Comparison of ENCODE assay signal across 3 cellular contexts in the genomic region with DNA sequence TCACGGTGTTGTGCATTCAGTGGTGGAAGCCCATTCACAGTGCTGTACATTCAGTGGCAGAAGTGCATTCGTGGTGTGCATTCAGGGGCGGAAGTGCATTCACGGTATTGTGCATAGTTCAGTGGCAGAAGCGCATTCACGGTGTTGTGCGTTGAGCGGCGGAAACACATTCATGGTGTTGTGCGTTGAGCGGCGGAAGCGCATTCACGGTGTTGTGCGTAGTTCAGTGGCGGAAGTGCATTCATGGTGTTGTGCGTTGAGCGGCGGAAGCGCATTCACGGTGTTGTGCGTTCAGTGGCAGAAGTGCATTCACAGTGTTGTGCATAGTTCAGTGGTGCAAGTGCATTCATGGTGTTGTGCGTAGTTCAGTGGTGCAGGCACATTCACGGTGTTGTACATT.
TF ChIP-seq lines count a peak whose summit lies in the region.

No MANE protein-coding gene starts in this region.

TF ChIP-seq in GM12891, 5 proteins besides CTCF, POLR2A, EP300 and RAD21 (continued from another document):
- TF ChIP-seq POLR2AphosphoS5 (IDR thresholded peaks at IDR 0.05; ENCODE audit: low read depth, low read length), result no peak

TF ChIP-seq in WTC11, 78 proteins besides CTCF, POLR2A, EP300 and RAD21:
- TF ChIP-seq, protein P1, sequence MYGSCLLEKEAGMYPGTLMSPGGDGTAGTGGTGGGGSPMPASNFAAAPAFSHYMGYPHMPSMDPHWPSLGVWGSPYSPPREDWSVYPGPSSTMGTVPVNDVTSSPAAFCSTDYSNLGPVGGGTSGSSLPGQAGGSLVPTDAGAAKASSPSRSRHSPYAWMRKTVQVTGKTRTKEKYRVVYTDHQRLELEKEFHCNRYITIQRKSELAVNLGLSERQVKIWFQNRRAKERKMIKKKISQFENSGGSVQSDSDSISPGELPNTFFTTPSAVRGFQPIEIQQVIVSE (CRISPR knock-in tag; IDR thresholded peaks at IDR 0.05; ENCODE audit: borderline replicate concordance), result no peak
- TF ChIP-seq ZNF263 (CRISPR knock-in tag; IDR thresholded peaks at IDR 0.05; ENCODE audit: low read depth) (no peak), SMAD3 (CRISPR knock-in tag; IDR thresholded peaks at IDR 0.05; ENCODE audit: borderline replicate concordance) (no peak), ZBTB21 (CRISPR knock-in tag; IDR thresholded peaks at IDR 0.05; ENCODE audit: borderline replicate concordance) (no peak)
- TF ChIP-seq, protein P2, sequence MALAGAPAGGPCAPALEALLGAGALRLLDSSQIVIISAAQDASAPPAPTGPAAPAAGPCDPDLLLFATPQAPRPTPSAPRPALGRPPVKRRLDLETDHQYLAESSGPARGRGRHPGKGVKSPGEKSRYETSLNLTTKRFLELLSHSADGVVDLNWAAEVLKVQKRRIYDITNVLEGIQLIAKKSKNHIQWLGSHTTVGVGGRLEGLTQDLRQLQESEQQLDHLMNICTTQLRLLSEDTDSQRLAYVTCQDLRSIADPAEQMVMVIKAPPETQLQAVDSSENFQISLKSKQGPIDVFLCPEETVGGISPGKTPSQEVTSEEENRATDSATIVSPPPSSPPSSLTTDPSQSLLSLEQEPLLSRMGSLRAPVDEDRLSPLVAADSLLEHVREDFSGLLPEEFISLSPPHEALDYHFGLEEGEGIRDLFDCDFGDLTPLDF (CRISPR knock-in tag; IDR thresholded peaks at IDR 0.05), result no peak
- TF ChIP-seq, protein P3, sequence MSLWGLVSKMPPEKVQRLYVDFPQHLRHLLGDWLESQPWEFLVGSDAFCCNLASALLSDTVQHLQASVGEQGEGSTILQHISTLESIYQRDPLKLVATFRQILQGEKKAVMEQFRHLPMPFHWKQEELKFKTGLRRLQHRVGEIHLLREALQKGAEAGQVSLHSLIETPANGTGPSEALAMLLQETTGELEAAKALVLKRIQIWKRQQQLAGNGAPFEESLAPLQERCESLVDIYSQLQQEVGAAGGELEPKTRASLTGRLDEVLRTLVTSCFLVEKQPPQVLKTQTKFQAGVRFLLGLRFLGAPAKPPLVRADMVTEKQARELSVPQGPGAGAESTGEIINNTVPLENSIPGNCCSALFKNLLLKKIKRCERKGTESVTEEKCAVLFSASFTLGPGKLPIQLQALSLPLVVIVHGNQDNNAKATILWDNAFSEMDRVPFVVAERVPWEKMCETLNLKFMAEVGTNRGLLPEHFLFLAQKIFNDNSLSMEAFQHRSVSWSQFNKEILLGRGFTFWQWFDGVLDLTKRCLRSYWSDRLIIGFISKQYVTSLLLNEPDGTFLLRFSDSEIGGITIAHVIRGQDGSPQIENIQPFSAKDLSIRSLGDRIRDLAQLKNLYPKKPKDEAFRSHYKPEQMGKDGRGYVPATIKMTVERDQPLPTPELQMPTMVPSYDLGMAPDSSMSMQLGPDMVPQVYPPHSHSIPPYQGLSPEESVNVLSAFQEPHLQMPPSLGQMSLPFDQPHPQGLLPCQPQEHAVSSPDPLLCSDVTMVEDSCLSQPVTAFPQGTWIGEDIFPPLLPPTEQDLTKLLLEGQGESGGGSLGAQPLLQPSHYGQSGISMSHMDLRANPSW (CRISPR knock-in tag; conservative IDR thresholded peaks at IDR 0.05; ENCODE audit: low read depth), result no peak

TF ChIP-seq in H1, 55 proteins besides CTCF, POLR2A, EP300 and RAD21 (continued from another document):
- TF ChIP-seq BRCA1 (IDR thresholded peaks at IDR 0.05; ENCODE audit: low read depth, low read length), result no peak
- TF ChIP-seq TBP (IDR thresholded peaks at IDR 0.05; ENCODE audit: low read depth, low read length), result no peak
- no peak for TF ChIP-seq RXRA (IDR thresholded peaks at IDR 0.05; ENCODE audit: insufficient read depth, low read depth, low read length)
- no peak for TF ChIP-seq SIRT6 (IDR thresholded peaks at IDR 0.05; ENCODE audit: low read length)
- no peak for TF ChIP-seq ASH2L (IDR thresholded peaks at IDR 0.05; ENCODE audit: low read length)
- TF ChIP-seq GABPA (IDR thresholded peaks at IDR 0.05; ENCODE audit: borderline replicate concordance, insufficient read depth, low read length), result no peak
- TF ChIP-seq SP1 (IDR thresholded peaks at IDR 0.05; ENCODE audit: low read depth, low read length), result no peak
- no peak for TF ChIP-seq HDAC2 (IDR thresholded peaks at IDR 0.05; ENCODE audit: borderline replicate concordance in 1 of 2, low read depth in 2 of 2, low read length in 2 of 2)
